Comparison of ENCODE assay signal across 29 cellular contexts in genomic region chr3:173217127-173217526, GRCh38.
DNase-seq lines count a peak whose midpoint lies in the region; ATAC-seq and TF ChIP-seq lines count a peak whose summit lies in the region.
"Had no signal": no experiment of that assay in that cellular context is flagged by ENCODE, and none has a peak within 500 bp of the region (broad histone marks: within the 10 kb centered on the region; RNA-seq: fewer than 3 reads in every experiment).

No MANE protein-coding gene starts in this region.

- H3K9me3 ChIP-seq in ovary, result no peaks in the 10 kb centered on the region
- H3K9me3 ChIP-seq: BLaER1, SJSA1, transverse colon had no signal

- no peak overlapping the region for H3K27ac Mint-ChIP-seq in stimulated activated naive CD8-positive, alpha-beta T cell treated with anti-CD3 and anti-CD28 coated beads, Interleukin-15, amount 100 ng/mL, for 72 hours
- H3K27ac Mint-ChIP-seq: natural killer cell, T-cell had no signal

- no peak overlapping the region for H3K4me3 Mint-ChIP-seq in stimulated activated naive CD8-positive, alpha-beta T cell treated with anti-CD3 and anti-CD28 coated beads, Interleukin-15, amount 100 ng/mL, for 72 hours
- H3K4me3 Mint-ChIP-seq: natural killer cell, T-cell had no signal

- peaks cover 4 to 17% of the 10 kb centered on the region in 2 donors for H3K9me3 Mint-ChIP-seq in stimulated activated naive CD8-positive, alpha-beta T cell treated with anti-CD3 and anti-CD28 coated beads, Interleukin-15, amount 100 ng/mL, for 72 hours

- intact Hi-C loops in sciatic nerve (cut with DNase I) (no loop called here), ovary (cut with DNase I) (no loop called here)

- TF ChIP-seq CTCF in ovary (IDR thresholded peaks at IDR 0.05), result no peak

- no peak overlapping the region for H3K27ac ChIP-seq in ovary
- H3K27ac ChIP-seq: BLaER1, HL-60, SJSA1, transverse colon had no signal

- WGBS in ovary, 3 donors, result 71 to 80% (median 78%) methylated on average over 3 of the region's 3 CpGs

- peak; percentile 37 for ATAC-seq in stimulated activated naive CD8-positive, alpha-beta T cell treated with anti-CD3 and anti-CD28 coated beads, Interleukin-15, amount 100 ng/mL, for 72 hours
- ATAC-seq in stimulated activated naive CD8-positive, alpha-beta T cell treated with anti-CD3 and anti-CD28 coated beads, Interleukin-15, Interleukin-2, amounts not matched to agents 100 U/mL and 50 U/mL, for 24 hours, result no peak
- ATAC-seq in sciatic nerve (no peak), HG03175 (IDR thresholded peaks at IDR 0.05; ENCODE audit: unreplicated experiment) (no peak)
- ATAC-seq: HCT116, natural killer cell, T-cell had no signal

- no peaks in the 10 kb centered on the region for H3K4me1 ChIP-seq in ovary (ENCODE audit: insufficient read depth)
- H3K4me1 ChIP-seq: BLaER1, SJSA1, transverse colon had no signal

- no peak overlapping the region for H3K4me3 ChIP-seq in ovary
- H3K4me3 ChIP-seq: BLaER1, SJSA1, transverse colon had no signal

- H3K36me3 ChIP-seq in ovary, result no peaks in the 10 kb centered on the region
- H3K36me3 ChIP-seq: BLaER1, SJSA1, transverse colon had no signal

- no peaks in the 10 kb centered on the region for H3K27me3 Mint-ChIP-seq in stimulated activated naive CD8-positive, alpha-beta T cell treated with anti-CD3 and anti-CD28 coated beads, Interleukin-15, amount 100 ng/mL, for 72 hours
- H3K27me3 Mint-ChIP-seq: T-cell had no signal

- TF ChIP-seq EP300 in ovary (IDR thresholded peaks at IDR 0.05), result no peak

- H3K4me1 Mint-ChIP-seq in stimulated activated naive CD8-positive, alpha-beta T cell treated with anti-CD3 and anti-CD28 coated beads, Interleukin-15, amount 100 ng/mL, for 72 hours, result no peaks in the 10 kb centered on the region
- H3K4me1 Mint-ChIP-seq: natural killer cell, T-cell had no signal

- no peaks in the 10 kb centered on the region for H3K27me3 ChIP-seq in ovary
- H3K27me3 ChIP-seq: BLaER1, SJSA1, transverse colon had no signal

- TF ChIP-seq POLR2A in ovary (IDR thresholded peaks at IDR 0.05), result no peak

- DNase-seq in stimulated activated naive CD8-positive, alpha-beta T cell treated with anti-CD3 and anti-CD28 coated beads, Interleukin-15, amount 100 ng/mL, for 72 hours, result no peak
- DNase-seq in stimulated activated naive CD8-positive, alpha-beta T cell treated with anti-CD3 and anti-CD28 coated beads, Interleukin-15, Interleukin-2, amounts not matched to agents 100 U/mL and 50 U/mL, for 24 hours, result no peak
- DNase-seq in NCI-H69 (lab: John Stamatoyannopoulos, UW), result peak; percentile 53
- peak; percentile 0 for DNase-seq in fibroblast of the conjunctiva (ENCODE audit: low read depth)
- DNase-seq in amygdala (lab: John Stamatoyannopoulos, UW), result no peak
- no peak for DNase-seq in sciatic nerve (ENCODE audit: low spot score)
- no peak for DNase-seq in ovary
- DNase-seq: ACHN; activated CD4-positive, alpha-beta T cell treated with anti-CD3 and anti-CD28 coated beads, Interleukin-2, amount 50 U/mL, for 48 hours; activated naive CD4-positive, alpha-beta T cell treated with anti-CD3 and anti-CD28 coated beads, Interleukin-2, amount 50 U/mL, for 16 hours; anterior cingulate cortex; caudate nucleus; dermis blood vessel endothelial cell; DMS79 treated with DMSO at 0.1 percent for 48 hours; islet precursor cell; Kasumi-1; midbrain; natural killer cell; NCI-H1694; NCI-H2171; NCI-H526 treated with DMSO at 0.1 percent for 48 hours; small intestine; T-cell; transverse colon had no signal

Comparison
In these comparisons a context has a peak if more than half of its experiments do, and no peak if none do; other contexts are left out.
1. DNase-seq: peak in NCI-H69 (single experiment) and fibroblast of the conjunctiva (single experiment); none in stimulated activated naive CD8-positive, alpha-beta T cell treated with anti-CD3 and anti-CD28 coated beads, Interleukin-15, amount 100 ng/mL, for 72 hours (0 of 2), stimulated activated naive CD8-positive, alpha-beta T cell treated with anti-CD3 and anti-CD28 coated beads, Interleukin-15, Interleukin-2, amounts not matched to agents 100 U/mL and 50 U/mL, for 24 hours (single experiment), amygdala (0 of 56), sciatic nerve (single experiment) and ovary (0 of 5).